Comparison of ENCODE assay signal across 9 cellular contexts in genomic region chrX:131068945-131069719, GRCh38. TPM values are rescaled to one million over a fixed set of nuclear protein-coding genes. Genes with fewer than 3 reads are reported as not detected.
DNase-seq lines count a peak whose midpoint lies in the region; ATAC-seq and TF ChIP-seq lines count a peak whose summit lies in the region.
"Had no signal": no experiment of that assay in that cellular context is flagged by ENCODE, and none has a peak within 500 bp of the region (broad histone marks: within the 10 kb centered on the region; RNA-seq: fewer than 3 reads in every experiment).

No MANE protein-coding gene starts in this region.

- intact Hi-C loops in activated CD4-positive, alpha-beta T cell treated with anti-CD3 and anti-CD28 coated beads for 36 hours (cut with DNase I, micrococcal nuclease): loop anchor here in 1 of 2 experiments (5.0 kb wide), 1 partner anchor 563 kb away; no protein-coding TSS in a partner anchor
- intact Hi-C loops in ovary (cut with DNase I): no loop called here

- ATAC-seq in activated CD4-positive, alpha-beta T cell treated with anti-CD3 and anti-CD28 coated beads for 36 hours: no peak
- ATAC-seq in HG02981 (IDR thresholded peaks at IDR 0.05; ENCODE audit: unreplicated experiment): peak; percentile 59
- no peak for ATAC-seq in activated CD8-positive, alpha-beta T cell treated with anti-CD3 and anti-CD28 coated beads, Interleukin-2, amount 10 ng/mL, durations not matched to agents 7 days and 5 days
- no peak for ATAC-seq in GM21367 (IDR thresholded peaks at IDR 0.05; ENCODE audit: unreplicated experiment)

- H3K4me1 Mint-ChIP-seq in activated CD4-positive, alpha-beta T cell treated with anti-CD3 and anti-CD28 coated beads for 36 hours: no peaks in the 10 kb centered on the region
- H3K4me1 Mint-ChIP-seq in activated CD8-positive, alpha-beta T cell treated with anti-CD3 and anti-CD28 coated beads, Interleukin-2, amount 10 ng/mL, durations not matched to agents 7 days and 5 days (ENCODE audit: low read depth): no peaks in the 10 kb centered on the region
- H3K4me1 Mint-ChIP-seq: activated B cell treated with CpG ODN at 0.5 μM for 24 hours had no signal

- no peaks in the 10 kb centered on the region for H3K36me3 ChIP-seq in ovary

- H3K9me3 ChIP-seq in ovary: no peaks in the 10 kb centered on the region

- POLR2A ChIA-PET in activated CD4-positive, alpha-beta T cell treated with anti-CD3 and anti-CD28 coated beads for 36 hours (lab: Charles Lee): no interaction called here
- POLR2A ChIA-PET in activated CD8-positive, alpha-beta T cell treated with anti-CD3 and anti-CD28 coated beads, Interleukin-2, amount 10 ng/mL, durations not matched to agents 7 days and 5 days (lab: Charles Lee): no interaction called here

- no peak for TF ChIP-seq EP300 in ovary (IDR thresholded peaks at IDR 0.05)

- CTCF ChIA-PET in activated CD4-positive, alpha-beta T cell treated with anti-CD3 and anti-CD28 coated beads for 36 hours (lab: Charles Lee): interaction anchor here (0.6 to 0.7 kb wide), 3 partner anchors 193 to 608 kb away, joined by 3 to 4 read pairs (median 3); no protein-coding TSS in a partner anchor
- CTCF ChIA-PET in activated CD8-positive, alpha-beta T cell treated with anti-CD3 and anti-CD28 coated beads, Interleukin-2, amount 10 ng/mL, durations not matched to agents 7 days and 5 days (lab: Charles Lee): interaction anchor here (1.0 kb wide), 1 partner anchor 493 kb away, joined by 3 read pairs; no protein-coding TSS in a partner anchor

- H3K4me3 Mint-ChIP-seq in activated CD4-positive, alpha-beta T cell treated with anti-CD3 and anti-CD28 coated beads for 36 hours: no peak overlapping the region
- H3K4me3 Mint-ChIP-seq in activated CD8-positive, alpha-beta T cell treated with anti-CD3 and anti-CD28 coated beads, Interleukin-2, amount 10 ng/mL, durations not matched to agents 7 days and 5 days: no peak overlapping the region
- H3K4me3 Mint-ChIP-seq: activated B cell treated with CpG ODN at 0.5 μM for 24 hours had no signal

- no peak for TF ChIP-seq CTCF in ovary (IDR thresholded peaks at IDR 0.05)

- peak; percentile 54 for DNase-seq in activated CD4-positive, alpha-beta T cell treated with anti-CD3 and anti-CD28 coated beads for 36 hours
- DNase-seq in activated CD4-positive, alpha-beta T cell treated with anti-CD3 and anti-CD28 coated beads, Interleukin-2, amount 50 U/mL, for 4 hours: no peak
- DNase-seq in activated CD8-positive, alpha-beta T cell treated with anti-CD3 and anti-CD28 coated beads, Interleukin-2, amount 10 ng/mL, durations not matched to agents 7 days and 5 days: peak; percentile 20
- peak; percentile 73 for DNase-seq in left kidney (ENCODE audit: low read depth, low spot score)
- no peak for DNase-seq in NOMO-1 treated with DMSO at 0.1 percent for 48 hours (lab: John Stamatoyannopoulos, UW; ENCODE audit: unreplicated experiment)
- no peak for DNase-seq in ovary
- DNase-seq: activated B cell treated with CpG ODN at 0.5 μM for 24 hours had no signal

- H3K27ac ChIP-seq in ovary: no peak overlapping the region

- no peak overlapping the region for H3K4me3 ChIP-seq in ovary

- no peaks in the 10 kb centered on the region for H3K27me3 ChIP-seq in ovary

- no peak overlapping the region for H3K27ac Mint-ChIP-seq in activated CD4-positive, alpha-beta T cell treated with anti-CD3 and anti-CD28 coated beads for 36 hours
- no peak overlapping the region for H3K27ac Mint-ChIP-seq in activated CD8-positive, alpha-beta T cell treated with anti-CD3 and anti-CD28 coated beads, Interleukin-2, amount 10 ng/mL, durations not matched to agents 7 days and 5 days
- H3K27ac Mint-ChIP-seq: activated B cell treated with CpG ODN at 0.5 μM for 24 hours had no signal

- peaks cover 39% of the 10 kb centered on the region for H3K27me3 Mint-ChIP-seq in activated CD4-positive, alpha-beta T cell treated with anti-CD3 and anti-CD28 coated beads for 36 hours
- H3K27me3 Mint-ChIP-seq in activated CD8-positive, alpha-beta T cell treated with anti-CD3 and anti-CD28 coated beads, Interleukin-2, amount 10 ng/mL, durations not matched to agents 7 days and 5 days (ENCODE audit: low read depth): peaks cover 40% of the 10 kb centered on the region

- no peaks in the 10 kb centered on the region for H3K4me1 ChIP-seq in ovary (ENCODE audit: insufficient read depth)

- no peaks in the 10 kb centered on the region for H3K36me3 Mint-ChIP-seq in activated CD4-positive, alpha-beta T cell treated with anti-CD3 and anti-CD28 coated beads for 36 hours (ENCODE audit: low read depth)
- no peaks in the 10 kb centered on the region for H3K36me3 Mint-ChIP-seq in activated CD8-positive, alpha-beta T cell treated with anti-CD3 and anti-CD28 coated beads, Interleukin-2, amount 10 ng/mL, durations not matched to agents 7 days and 5 days (ENCODE audit: low read depth)

- no peaks in the 10 kb centered on the region for H3K9me3 Mint-ChIP-seq in activated CD4-positive, alpha-beta T cell treated with anti-CD3 and anti-CD28 coated beads for 36 hours (ENCODE audit: low read depth)
- no peaks in the 10 kb centered on the region for H3K9me3 Mint-ChIP-seq in activated CD8-positive, alpha-beta T cell treated with anti-CD3 and anti-CD28 coated beads, Interleukin-2, amount 10 ng/mL, durations not matched to agents 7 days and 5 days (ENCODE audit: insufficient read depth)
- H3K9me3 Mint-ChIP-seq: activated B cell treated with CpG ODN at 0.5 μM for 24 hours had no signal

- WGBS in ovary, 3 donors: 20 to 30% (median 30%) methylated on average over 25 to 26 of the region's 26 CpGs

- no peak for TF ChIP-seq POLR2A in ovary (IDR thresholded peaks at IDR 0.05)

RNA-seq across cellular contexts. Expression of gene ARHGAP36, which starts 11.0 kb away (rescaled TPM):
- not detected for total RNA-seq in activated CD4-positive, alpha-beta T cell treated with anti-CD3 and anti-CD28 coated beads for 36 hours
- total RNA-seq in activated CD8-positive, alpha-beta T cell treated with anti-CD3 and anti-CD28 coated beads, Interleukin-2, amount 10 ng/mL, durations not matched to agents 7 days and 5 days: not detected
- under 1 TPM in 1 of 7 donors, not detected in 6; 0.13 TPM for total RNA-seq in ovary
- not detected for polyA plus RNA-seq in ovary
- total RNA-seq: activated B cell treated with CpG ODN at 0.5 μM for 24 hours had no signal

Comparison
In these comparisons a context has a peak if more than half of its experiments do, and no peak if none do; other contexts are left out.
1. DNase-seq: peak in activated CD4-positive, alpha-beta T cell treated with anti-CD3 and anti-CD28 coated beads for 36 hours (single experiment), activated CD8-positive, alpha-beta T cell treated with anti-CD3 and anti-CD28 coated beads, Interleukin-2, amount 10 ng/mL, durations not matched to agents 7 days and 5 days (single experiment) and left kidney (single experiment); none in activated CD4-positive, alpha-beta T cell treated with anti-CD3 and anti-CD28 coated beads, Interleukin-2, amount 50 U/mL, for 4 hours (0 of 2), NOMO-1 treated with DMSO at 0.1 percent for 48 hours (single experiment) and ovary (0 of 5).